In genomic region chr5:178232124-178232919, GRCh38 we compare ENCODE assay signal across 8 cellular contexts. TPM values are rescaled to one million over a fixed set of nuclear protein-coding genes. Genes with fewer than 3 reads are reported as not detected.
DNase-seq lines count a peak whose midpoint lies in the region; ATAC-seq and TF ChIP-seq lines count a peak whose summit lies in the region.

Gene PHYKPL, minus strand, starts transcription at chr5:178232802. Its CDS starts 252 bp downstream, at chr5:178232550.

- DNase-seq in NCI-H524 (lab: John Stamatoyannopoulos, UW): peak; percentile 14 to 63
- DNase-seq in NCI-H524 treated with DMSO at 0.1 percent for 48 hours (lab: John Stamatoyannopoulos, UW): no peak
- DNase-seq in NCI-H1105 (lab: John Stamatoyannopoulos, UW): peak; percentile 35
- DNase-seq in cerebellum (ENCODE audit: low spot score): peak; percentile 84
- DNase-seq in kidney epithelial cell (ENCODE audit: low read depth): no peak
- peak; percentile 83 for DNase-seq in stimulated activated CD4-positive, alpha-beta T cell treated with anti-CD3 and anti-CD28 coated beads, Interleukin-15, amount 100 ng/mL, for 24 hours

- TF ChIP-seq CTCF in kidney epithelial cell (IDR thresholded peaks at IDR 0.05; ENCODE audit: insufficient read depth, low read length, poor library complexity, severe bottlenecking): no peak

- H3K27me3 ChIP-seq in kidney epithelial cell (ENCODE audit: control insufficient read depth, insufficient read depth, low read length): no peaks in the 10 kb centered on the region

- ATAC-seq in HG02610 (IDR thresholded peaks at IDR 0.05; ENCODE audit: unreplicated experiment): peak; percentile 55
- ATAC-seq in activated CD4-positive, CD25-positive, alpha-beta regulatory T cell treated with anti-CD3 and anti-CD28 coated beads, Interleukin-2, amount 50 U/mL, for 24 hours: peak; percentile 75 to 76

- H3K36me3 ChIP-seq in kidney epithelial cell (ENCODE audit: control insufficient read depth, insufficient read depth, low read length): peaks cover 4% of the 10 kb centered on the region

- peak within 1 kb of the TSS; percentile 73 for H3K4me3 ChIP-seq in kidney epithelial cell (ENCODE audit: low read depth, low read length)

RNA-seq across cellular contexts. Expression of gene PHYKPL, which starts in this region (rescaled TPM):
- total RNA-seq in cerebellum (32.4 TPM), kidney epithelial cell (18.7 and 22.7 TPM in 2 replicates)

Comparison
In these comparisons a context has a peak if more than half of its experiments do, and no peak if none do; other contexts are left out.
1. DNase-seq: peak in NCI-H524 (2 of 2), NCI-H1105 (single experiment), cerebellum (single experiment) and stimulated activated CD4-positive, alpha-beta T cell treated with anti-CD3 and anti-CD28 coated beads, Interleukin-15, amount 100 ng/mL, for 24 hours (single experiment); none in NCI-H524 treated with DMSO at 0.1 percent for 48 hours (single experiment) and kidney epithelial cell (single experiment).